ENCODE assay signal across 14 cellular contexts in genomic region chr9:130869250-130869649, GRCh38. TPM values are rescaled to one million over a fixed set of nuclear protein-coding genes. Genes with fewer than 3 reads are reported as not detected.
DNase-seq lines count a peak whose midpoint lies in the region; ATAC-seq and TF ChIP-seq lines count a peak whose summit lies in the region.
"Had no signal": no experiment of that assay in that cellular context is flagged by ENCODE, and none has a peak within 500 bp of the region (broad histone marks: within the 10 kb centered on the region; RNA-seq: fewer than 3 reads in every experiment).

No MANE protein-coding gene starts in this region.

- H3K36me3 ChIP-seq in transverse colon (peaks cover 0 to 24% (median 7%) of the 10 kb centered on the region in 4 donors), suprapubic skin (peaks cover 47% of the 10 kb centered on the region)

- H3K27ac ChIP-seq in right cardiac atrium (ENCODE audit: low read length), result peak overlapping the region; percentile 2
- peak overlapping the region in 1 of 4 donors; percentile 25 for H3K27ac ChIP-seq in transverse colon
- H3K27ac ChIP-seq in suprapubic skin, result no peak overlapping the region
- H3K27ac ChIP-seq: epithelial cell of prostate had no signal

- peaks cover 9% of the 10 kb centered on the region for H3K4me1 ChIP-seq in right cardiac atrium (ENCODE audit: control insufficient read depth, insufficient read depth, low read length)
- H3K4me1 ChIP-seq in transverse colon, result peaks cover 15 to 65% (median 35%) of the 10 kb centered on the region in 4 donors
- peaks cover 10% of the 10 kb centered on the region for H3K4me1 ChIP-seq in suprapubic skin

- intact Hi-C loops in right cardiac atrium (cut with DNase I), result loop anchor here in 3 of 4 donors (5.0 to 10.0 kb wide), 4 partner anchors 94 to 178 kb away; no protein-coding TSS in a partner anchor
- intact Hi-C loops in transverse colon (cut with DNase I; ENCODE audit: low total_unique reads), result no loop called here

- in situ Hi-C loops in transverse colon (cut with MboI; ENCODE audit: low pct_ligation_motif_present in 1 of 4, low pct_unique_long_range_greater_than_20kb in 1 of 4, low sequenced_read_pairs in 3 of 4), result loop anchor here (5.0 to 25.0 kb wide), 5 partner anchors 76 to 172 kb away; no protein-coding TSS in a partner anchor

- ATAC-seq in right cardiac atrium, result peak; percentile 10
- ATAC-seq: T-cell had no signal

- DNase-seq in NCI-H748 (lab: John Stamatoyannopoulos, UW; ENCODE audit: unreplicated experiment) (peak; percentile 21), NCI-H748 treated with DMSO at 0.1 percent for 48 hours (lab: John Stamatoyannopoulos, UW) (no peak), amniotic epithelial cell (ENCODE audit: low read depth) (peak; percentile 76), right cardiac atrium (peak; percentile 74 to 90 (median 86)), transverse colon (peak; percentile 56), suprapubic skin (ENCODE audit: low spot score in 2 of 2) (no peak), AML-193 (lab: John Stamatoyannopoulos, UW) (no peak), NCI-H774 (lab: John Stamatoyannopoulos, UW) (no peak)
- DNase-seq: activated CD4-positive, alpha-beta T cell treated with anti-CD3 and anti-CD28 coated beads for 4 hours; central memory CD4-positive, alpha-beta T cell; H7; T-cell had no signal

- 72% methylated on average over 8 of the region's 8 CpGs for WGBS in right cardiac atrium
- 70% methylated on average over 8 of the region's 8 CpGs; no CpG with 5 or more reads in 1 of the 2 donors for WGBS in transverse colon (ENCODE audit: low coverage in 1 of 2), 2 donors
- WGBS in suprapubic skin, result 82% methylated on average over 8 of the region's 8 CpGs

- H3K4me3 ChIP-seq in right cardiac atrium (ENCODE audit: low read length) (no peak overlapping the region), transverse colon (no peak overlapping the region), suprapubic skin (no peak overlapping the region)

- TF ChIP-seq POLR2A in transverse colon (IDR thresholded peaks at IDR 0.05) (no peak), suprapubic skin (IDR thresholded peaks at IDR 0.05) (no peak)

- H3K27me3 ChIP-seq in right cardiac atrium (ENCODE audit: control insufficient read depth, insufficient read depth), result no peaks in the 10 kb centered on the region
- no peaks in the 10 kb centered on the region for H3K27me3 ChIP-seq in transverse colon
- no peaks in the 10 kb centered on the region for H3K27me3 ChIP-seq in suprapubic skin

- TF ChIP-seq CTCF in transverse colon (IDR thresholded peaks at IDR 0.05) (no peak), suprapubic skin (IDR thresholded peaks at IDR 0.05) (no peak)

- H3K9me3 ChIP-seq in right cardiac atrium (ENCODE audit: control insufficient read depth, low read length), result no peaks in the 10 kb centered on the region
- H3K9me3 ChIP-seq in transverse colon, result no peaks in the 10 kb centered on the region
- no peaks in the 10 kb centered on the region for H3K9me3 ChIP-seq in suprapubic skin

- no peak for TF ChIP-seq EP300 in transverse colon (IDR thresholded peaks at IDR 0.05; ENCODE audit: low read depth)
- no peak for TF ChIP-seq EP300 in suprapubic skin (IDR thresholded peaks at IDR 0.05)

RNA-seq across cellular contexts. Expression of gene QRFP, which starts 27.4 kb away (rescaled TPM):
- total RNA-seq in right cardiac atrium, result not detected
- polyA plus RNA-seq in right cardiac atrium, result 0.05 TPM
- total RNA-seq in transverse colon, result not detected
- total RNA-seq in suprapubic skin, result not detected
- total RNA-seq: activated T-helper 2 cell treated with anti-CD3 and anti-CD28 coated beads, Interferon-gamma antibody, Interleukin-2, Interleukin-4, amounts not matched to agents 10 μg/mL and 5 μg/mL and 100 μg/mL, durations not matched to agents 14 hours and 24 hours and 36 hours; H7; T-cell had no signal

RNA-seq across cellular contexts. Expression of gene ABL1, which starts 34.2 kb away (rescaled TPM):
- total RNA-seq in right cardiac atrium (10 to 100 TPM; 32.9 to 48.2 (median 41.9) TPM), transverse colon (10 to 100 TPM; 66.9 to 97.1 (median 81.8) TPM), suprapubic skin (10 to 100 TPM; 31.3 to 40.4 (median 34.8) TPM)
- 21.7 TPM for polyA plus RNA-seq in right cardiac atrium

Comparison
In these comparisons a context has a peak if more than half of its experiments do, and no peak if none do; other contexts are left out.
1. DNase-seq: peak in NCI-H748 (single experiment), amniotic epithelial cell (single experiment), right cardiac atrium (3 of 3) and transverse colon (single experiment); none in NCI-H748 treated with DMSO at 0.1 percent for 48 hours (single experiment), suprapubic skin (0 of 2), AML-193 (0 of 2) and NCI-H774 (single experiment).